Comparison of ENCODE assay signal across 1 cellular context in the genomic region with DNA sequence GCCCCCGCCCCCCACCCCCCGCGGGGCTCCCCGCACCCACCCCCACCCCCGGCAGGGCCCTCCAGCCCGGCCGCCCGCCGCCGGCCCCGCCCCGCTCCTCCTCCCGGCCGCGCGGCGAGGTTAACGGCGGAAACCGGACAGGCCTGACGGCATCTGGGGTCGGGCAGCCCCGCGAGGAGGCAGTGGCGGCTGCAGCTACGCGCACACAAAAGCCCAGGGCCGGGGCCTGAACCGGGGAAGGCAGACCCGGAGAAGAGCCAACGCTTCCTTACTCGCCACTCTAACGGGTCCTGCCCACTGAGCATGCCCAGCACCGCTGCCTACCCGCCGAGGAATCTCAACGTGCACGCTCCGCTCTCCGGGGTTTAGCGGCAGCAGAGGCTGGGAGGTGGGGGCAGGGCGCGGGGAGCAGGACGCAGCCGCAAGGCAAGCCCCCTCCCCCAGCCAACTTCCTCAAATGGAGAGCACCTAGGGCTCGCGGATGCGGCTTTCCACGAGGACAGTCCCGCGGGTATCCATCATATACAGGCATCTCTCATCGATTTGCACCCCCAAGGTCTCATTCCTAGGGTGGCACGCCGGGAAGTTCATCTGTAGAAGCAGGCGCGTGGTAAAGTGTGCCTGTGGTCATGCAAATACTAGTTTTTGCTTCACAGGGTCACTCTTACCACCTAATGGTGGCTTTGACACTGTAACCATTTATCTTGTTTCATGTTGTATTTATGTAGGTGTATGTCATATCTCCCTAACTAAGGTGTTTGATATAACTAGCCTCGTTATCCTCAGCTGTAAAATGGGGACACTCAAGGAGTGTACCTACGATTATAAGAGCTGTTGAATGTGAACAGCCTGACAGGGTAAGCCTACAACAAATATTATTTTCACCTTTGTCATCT.
TF ChIP-seq lines count a peak whose summit lies in the region.

A gene (minus strand): TSS at position 339 of the 896 bp plus-strand sequence. CDS start 761 bp downstream, outside the sequence.

TF ChIP-seq in HepG2, 621 proteins besides CTCF, POLR2A, EP300 and RAD21 (continued from another document and continues in another):
- TF ChIP-seq, protein P1, sequence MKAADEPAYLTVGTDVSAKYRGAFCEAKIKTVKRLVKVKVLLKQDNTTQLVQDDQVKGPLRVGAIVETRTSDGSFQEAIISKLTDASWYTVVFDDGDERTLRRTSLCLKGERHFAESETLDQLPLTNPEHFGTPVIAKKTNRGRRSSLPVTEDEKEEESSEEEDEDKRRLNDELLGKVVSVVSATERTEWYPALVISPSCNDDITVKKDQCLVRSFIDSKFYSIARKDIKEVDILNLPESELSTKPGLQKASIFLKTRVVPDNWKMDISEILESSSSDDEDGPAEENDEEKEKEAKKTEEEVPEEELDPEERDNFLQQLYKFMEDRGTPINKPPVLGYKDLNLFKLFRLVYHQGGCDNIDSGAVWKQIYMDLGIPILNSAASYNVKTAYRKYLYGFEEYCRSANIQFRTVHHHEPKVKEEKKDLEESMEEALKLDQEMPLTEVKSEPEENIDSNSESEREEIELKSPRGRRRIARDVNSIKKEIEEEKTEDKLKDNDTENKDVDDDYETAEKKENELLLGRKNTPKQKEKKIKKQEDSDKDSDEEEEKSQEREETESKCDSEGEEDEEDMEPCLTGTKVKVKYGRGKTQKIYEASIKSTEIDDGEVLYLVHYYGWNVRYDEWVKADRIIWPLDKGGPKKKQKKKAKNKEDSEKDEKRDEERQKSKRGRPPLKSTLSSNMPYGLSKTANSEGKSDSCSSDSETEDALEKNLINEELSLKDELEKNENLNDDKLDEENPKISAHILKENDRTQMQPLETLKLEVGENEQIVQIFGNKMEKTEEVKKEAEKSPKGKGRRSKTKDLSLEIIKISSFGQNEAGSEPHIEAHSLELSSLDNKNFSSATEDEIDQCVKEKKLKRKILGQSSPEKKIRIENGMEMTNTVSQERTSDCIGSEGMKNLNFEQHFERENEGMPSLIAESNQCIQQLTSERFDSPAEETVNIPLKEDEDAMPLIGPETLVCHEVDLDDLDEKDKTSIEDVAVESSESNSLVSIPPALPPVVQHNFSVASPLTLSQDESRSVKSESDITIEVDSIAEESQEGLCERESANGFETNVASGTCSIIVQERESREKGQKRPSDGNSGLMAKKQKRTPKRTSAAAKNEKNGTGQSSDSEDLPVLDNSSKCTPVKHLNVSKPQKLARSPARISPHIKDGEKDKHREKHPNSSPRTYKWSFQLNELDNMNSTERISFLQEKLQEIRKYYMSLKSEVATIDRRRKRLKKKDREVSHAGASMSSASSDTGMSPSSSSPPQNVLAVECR (CRISPR knock-in tag; IDR thresholded peaks at IDR 0.05; ENCODE audit: borderline replicate concordance) = peak; percentile 95
- TF ChIP-seq STAT5B (CRISPR knock-in tag; IDR thresholded peaks at IDR 0.05) = peak; percentile 94; the same call in 1 of the 2 replicates
- 0 out of 2 replicates have a peak, but pooled peaks have one; percentile 43 for TF ChIP-seq NCOA5 (CRISPR knock-in tag; IDR thresholded peaks at IDR 0.05)
- TF ChIP-seq, protein P2, sequence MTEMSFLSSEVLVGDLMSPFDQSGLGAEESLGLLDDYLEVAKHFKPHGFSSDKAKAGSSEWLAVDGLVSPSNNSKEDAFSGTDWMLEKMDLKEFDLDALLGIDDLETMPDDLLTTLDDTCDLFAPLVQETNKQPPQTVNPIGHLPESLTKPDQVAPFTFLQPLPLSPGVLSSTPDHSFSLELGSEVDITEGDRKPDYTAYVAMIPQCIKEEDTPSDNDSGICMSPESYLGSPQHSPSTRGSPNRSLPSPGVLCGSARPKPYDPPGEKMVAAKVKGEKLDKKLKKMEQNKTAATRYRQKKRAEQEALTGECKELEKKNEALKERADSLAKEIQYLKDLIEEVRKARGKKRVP (CRISPR knock-in tag; IDR thresholded peaks at IDR 0.05) = peak in 1 of 2 experiments; percentile 83; a peak in 2 of 4 replicates
- TF ChIP-seq ZSCAN30 (CRISPR knock-in tag; IDR thresholded peaks at IDR 0.05) = peak; percentile 71; the same call in 1 of the 2 replicates
- peak; percentile 97 for TF ChIP-seq POGZ (CRISPR knock-in tag; IDR thresholded peaks at IDR 0.05)
- TF ChIP-seq IKZF4 (CRISPR knock-in tag; IDR thresholded peaks at IDR 0.05; ENCODE audit: borderline replicate concordance, low read depth, not compliant biosample characterization) = peak; percentile 90
- TF ChIP-seq, protein P3, sequence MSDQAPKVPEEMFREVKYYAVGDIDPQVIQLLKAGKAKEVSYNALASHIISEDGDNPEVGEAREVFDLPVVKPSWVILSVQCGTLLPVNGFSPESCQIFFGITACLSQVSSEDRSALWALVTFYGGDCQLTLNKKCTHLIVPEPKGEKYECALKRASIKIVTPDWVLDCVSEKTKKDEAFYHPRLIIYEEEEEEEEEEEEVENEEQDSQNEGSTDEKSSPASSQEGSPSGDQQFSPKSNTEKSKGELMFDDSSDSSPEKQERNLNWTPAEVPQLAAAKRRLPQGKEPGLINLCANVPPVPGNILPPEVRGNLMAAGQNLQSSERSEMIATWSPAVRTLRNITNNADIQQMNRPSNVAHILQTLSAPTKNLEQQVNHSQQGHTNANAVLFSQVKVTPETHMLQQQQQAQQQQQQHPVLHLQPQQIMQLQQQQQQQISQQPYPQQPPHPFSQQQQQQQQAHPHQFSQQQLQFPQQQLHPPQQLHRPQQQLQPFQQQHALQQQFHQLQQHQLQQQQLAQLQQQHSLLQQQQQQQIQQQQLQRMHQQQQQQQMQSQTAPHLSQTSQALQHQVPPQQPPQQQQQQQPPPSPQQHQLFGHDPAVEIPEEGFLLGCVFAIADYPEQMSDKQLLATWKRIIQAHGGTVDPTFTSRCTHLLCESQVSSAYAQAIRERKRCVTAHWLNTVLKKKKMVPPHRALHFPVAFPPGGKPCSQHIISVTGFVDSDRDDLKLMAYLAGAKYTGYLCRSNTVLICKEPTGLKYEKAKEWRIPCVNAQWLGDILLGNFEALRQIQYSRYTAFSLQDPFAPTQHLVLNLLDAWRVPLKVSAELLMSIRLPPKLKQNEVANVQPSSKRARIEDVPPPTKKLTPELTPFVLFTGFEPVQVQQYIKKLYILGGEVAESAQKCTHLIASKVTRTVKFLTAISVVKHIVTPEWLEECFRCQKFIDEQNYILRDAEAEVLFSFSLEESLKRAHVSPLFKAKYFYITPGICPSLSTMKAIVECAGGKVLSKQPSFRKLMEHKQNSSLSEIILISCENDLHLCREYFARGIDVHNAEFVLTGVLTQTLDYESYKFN (CRISPR knock-in tag; conservative IDR thresholded peaks at IDR 0.05) = peak; percentile 89
- TF ChIP-seq RBFOX2 (IDR thresholded peaks at IDR 0.05; ENCODE audit: low read depth, low read length) = peak; percentile 89
- TF ChIP-seq, protein P4, sequence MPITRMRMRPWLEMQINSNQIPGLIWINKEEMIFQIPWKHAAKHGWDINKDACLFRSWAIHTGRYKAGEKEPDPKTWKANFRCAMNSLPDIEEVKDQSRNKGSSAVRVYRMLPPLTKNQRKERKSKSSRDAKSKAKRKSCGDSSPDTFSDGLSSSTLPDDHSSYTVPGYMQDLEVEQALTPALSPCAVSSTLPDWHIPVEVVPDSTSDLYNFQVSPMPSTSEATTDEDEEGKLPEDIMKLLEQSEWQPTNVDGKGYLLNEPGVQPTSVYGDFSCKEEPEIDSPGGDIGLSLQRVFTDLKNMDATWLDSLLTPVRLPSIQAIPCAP (CRISPR knock-in tag; IDR thresholded peaks at IDR 0.05; ENCODE audit: low read depth) = peak; percentile 94
- TF ChIP-seq, protein P5, sequence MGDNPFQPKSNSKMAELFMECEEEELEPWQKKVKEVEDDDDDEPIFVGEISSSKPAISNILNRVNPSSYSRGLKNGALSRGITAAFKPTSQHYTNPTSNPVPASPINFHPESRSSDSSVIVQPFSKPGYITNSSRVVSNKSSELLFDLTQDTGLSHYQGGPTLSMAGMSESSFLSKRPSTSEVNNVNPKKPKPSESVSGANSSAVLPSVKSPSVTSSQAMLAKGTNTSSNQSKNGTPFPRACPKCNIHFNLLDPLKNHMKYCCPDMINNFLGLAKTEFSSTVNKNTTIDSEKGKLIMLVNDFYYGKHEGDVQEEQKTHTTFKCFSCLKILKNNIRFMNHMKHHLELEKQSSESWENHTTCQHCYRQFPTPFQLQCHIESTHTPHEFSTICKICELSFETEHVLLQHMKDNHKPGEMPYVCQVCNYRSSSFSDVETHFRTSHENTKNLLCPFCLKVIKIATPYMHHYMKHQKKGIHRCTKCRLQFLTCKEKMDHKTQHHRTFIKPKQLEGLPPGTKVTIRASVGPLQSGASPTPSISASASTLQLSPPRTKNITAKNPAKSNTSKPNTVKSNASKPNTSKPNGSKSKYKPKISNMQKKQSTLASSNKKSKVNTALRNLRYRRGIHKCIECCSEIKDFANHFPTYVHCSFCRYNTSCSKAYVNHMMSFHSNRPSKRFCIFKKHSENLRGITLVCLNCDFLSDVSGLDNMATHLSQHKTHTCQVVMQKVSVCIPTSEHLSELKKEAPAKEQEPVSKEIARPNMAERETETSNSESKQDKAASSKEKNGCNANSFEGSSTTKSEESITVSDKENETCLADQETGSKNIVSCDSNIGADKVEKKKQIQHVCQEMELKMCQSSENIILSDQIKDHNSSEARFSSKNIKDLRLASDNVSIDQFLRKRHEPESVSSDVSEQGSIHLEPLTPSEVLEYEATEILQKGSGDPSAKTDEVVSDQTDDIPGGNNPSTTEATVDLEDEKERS (CRISPR knock-in tag; IDR thresholded peaks at IDR 0.05) = peak; percentile 94
- no peak for TF ChIP-seq MATR3 (CRISPR knock-in tag; IDR thresholded peaks at IDR 0.05)
- TF ChIP-seq, protein P6, sequence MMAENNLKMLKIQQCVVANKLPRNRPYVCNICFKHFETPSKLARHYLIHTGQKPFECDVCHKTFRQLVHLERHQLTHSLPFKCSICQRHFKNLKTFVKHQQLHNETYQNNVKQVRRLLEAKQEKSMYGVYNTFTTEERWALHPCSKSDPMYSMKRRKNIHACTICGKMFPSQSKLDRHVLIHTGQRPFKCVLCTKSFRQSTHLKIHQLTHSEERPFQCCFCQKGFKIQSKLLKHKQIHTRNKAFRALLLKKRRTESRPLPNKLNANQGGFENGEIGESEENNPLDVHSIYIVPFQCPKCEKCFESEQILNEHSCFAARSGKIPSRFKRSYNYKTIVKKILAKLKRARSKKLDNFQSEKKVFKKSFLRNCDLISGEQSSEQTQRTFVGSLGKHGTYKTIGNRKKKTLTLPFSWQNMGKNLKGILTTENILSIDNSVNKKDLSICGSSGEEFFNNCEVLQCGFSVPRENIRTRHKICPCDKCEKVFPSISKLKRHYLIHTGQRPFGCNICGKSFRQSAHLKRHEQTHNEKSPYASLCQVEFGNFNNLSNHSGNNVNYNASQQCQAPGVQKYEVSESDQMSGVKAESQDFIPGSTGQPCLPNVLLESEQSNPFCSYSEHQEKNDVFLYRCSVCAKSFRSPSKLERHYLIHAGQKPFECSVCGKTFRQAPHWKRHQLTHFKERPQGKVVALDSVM (CRISPR knock-in tag; IDR thresholded peaks at IDR 0.05) = peak; percentile 84
- peak; percentile 90 for TF ChIP-seq ZNF674 (CRISPR knock-in tag; IDR thresholded peaks at IDR 0.05; ENCODE audit: low read depth)
- TF ChIP-seq CHD4 (IDR thresholded peaks at IDR 0.05; ENCODE audit: borderline replicate concordance, low read length) = peak; percentile 91; the same call in 1 of the 2 replicates
- TF ChIP-seq MEIS1 (CRISPR knock-in tag; IDR thresholded peaks at IDR 0.05; ENCODE audit: borderline replicate concordance) = peak; percentile 68
- TF ChIP-seq ZNF432 (CRISPR knock-in tag; IDR thresholded peaks at IDR 0.05; ENCODE audit: borderline replicate concordance) = no peak
- TF ChIP-seq CBFB (CRISPR knock-in tag; IDR thresholded peaks at IDR 0.05) = peak; percentile 97
- TF ChIP-seq SRSF4 (IDR thresholded peaks at IDR 0.05; ENCODE audit: low read depth, low read length, poor library complexity, severe bottlenecking) = peak; percentile 74
- TF ChIP-seq SRSF1 (optimal IDR thresholded peaks at IDR 0.05; ENCODE audit: low read depth, low read length) = peak; percentile 97
- TF ChIP-seq TEAD2 (CRISPR knock-in tag; IDR thresholded peaks at IDR 0.05) = peak; percentile 82; the same call in 1 of the 2 replicates
- TF ChIP-seq, protein P7, sequence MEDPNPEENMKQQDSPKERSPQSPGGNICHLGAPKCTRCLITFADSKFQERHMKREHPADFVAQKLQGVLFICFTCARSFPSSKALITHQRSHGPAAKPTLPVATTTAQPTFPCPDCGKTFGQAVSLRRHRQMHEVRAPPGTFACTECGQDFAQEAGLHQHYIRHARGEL (CRISPR knock-in tag; IDR thresholded peaks at IDR 0.05) = no peak
- TF ChIP-seq, protein P8, sequence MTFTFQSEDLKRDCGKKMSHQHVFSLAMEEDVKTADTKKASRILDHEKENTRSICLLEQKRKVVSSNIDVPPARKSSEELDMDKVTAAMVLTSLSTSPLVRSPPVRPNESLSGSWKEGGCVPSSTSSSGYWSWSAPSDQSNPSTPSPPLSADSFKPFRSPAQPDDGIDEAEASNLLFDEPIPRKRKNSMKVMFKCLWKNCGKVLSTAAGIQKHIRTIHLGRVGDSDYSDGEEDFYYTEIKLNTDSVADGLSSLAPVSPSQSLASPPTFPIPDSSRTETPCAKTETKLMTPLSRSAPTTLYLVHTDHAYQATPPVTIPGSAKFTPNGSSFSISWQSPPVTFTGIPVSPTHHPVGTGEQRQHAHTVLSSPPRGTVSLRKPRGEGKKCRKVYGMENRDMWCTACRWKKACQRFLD (CRISPR knock-in tag; IDR thresholded peaks at IDR 0.05; ENCODE audit: borderline replicate concordance) = peak; percentile 90
- TF ChIP-seq ZNF234 (CRISPR knock-in tag; conservative IDR thresholded peaks at IDR 0.05) = no peak
- no peak; the same call in 1 of the 2 replicates for TF ChIP-seq ZFP36L2 (CRISPR knock-in tag; IDR thresholded peaks at IDR 0.05)
- TF ChIP-seq SIX1 (CRISPR knock-in tag; IDR thresholded peaks at IDR 0.05; ENCODE audit: borderline replicate concordance) = no peak
- TF ChIP-seq, protein P9, sequence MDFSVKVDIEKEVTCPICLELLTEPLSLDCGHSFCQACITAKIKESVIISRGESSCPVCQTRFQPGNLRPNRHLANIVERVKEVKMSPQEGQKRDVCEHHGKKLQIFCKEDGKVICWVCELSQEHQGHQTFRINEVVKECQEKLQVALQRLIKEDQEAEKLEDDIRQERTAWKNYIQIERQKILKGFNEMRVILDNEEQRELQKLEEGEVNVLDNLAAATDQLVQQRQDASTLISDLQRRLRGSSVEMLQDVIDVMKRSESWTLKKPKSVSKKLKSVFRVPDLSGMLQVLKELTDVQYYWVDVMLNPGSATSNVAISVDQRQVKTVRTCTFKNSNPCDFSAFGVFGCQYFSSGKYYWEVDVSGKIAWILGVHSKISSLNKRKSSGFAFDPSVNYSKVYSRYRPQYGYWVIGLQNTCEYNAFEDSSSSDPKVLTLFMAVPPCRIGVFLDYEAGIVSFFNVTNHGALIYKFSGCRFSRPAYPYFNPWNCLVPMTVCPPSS (IDR thresholded peaks at IDR 0.05) = no peak
- TF ChIP-seq, protein P10, sequence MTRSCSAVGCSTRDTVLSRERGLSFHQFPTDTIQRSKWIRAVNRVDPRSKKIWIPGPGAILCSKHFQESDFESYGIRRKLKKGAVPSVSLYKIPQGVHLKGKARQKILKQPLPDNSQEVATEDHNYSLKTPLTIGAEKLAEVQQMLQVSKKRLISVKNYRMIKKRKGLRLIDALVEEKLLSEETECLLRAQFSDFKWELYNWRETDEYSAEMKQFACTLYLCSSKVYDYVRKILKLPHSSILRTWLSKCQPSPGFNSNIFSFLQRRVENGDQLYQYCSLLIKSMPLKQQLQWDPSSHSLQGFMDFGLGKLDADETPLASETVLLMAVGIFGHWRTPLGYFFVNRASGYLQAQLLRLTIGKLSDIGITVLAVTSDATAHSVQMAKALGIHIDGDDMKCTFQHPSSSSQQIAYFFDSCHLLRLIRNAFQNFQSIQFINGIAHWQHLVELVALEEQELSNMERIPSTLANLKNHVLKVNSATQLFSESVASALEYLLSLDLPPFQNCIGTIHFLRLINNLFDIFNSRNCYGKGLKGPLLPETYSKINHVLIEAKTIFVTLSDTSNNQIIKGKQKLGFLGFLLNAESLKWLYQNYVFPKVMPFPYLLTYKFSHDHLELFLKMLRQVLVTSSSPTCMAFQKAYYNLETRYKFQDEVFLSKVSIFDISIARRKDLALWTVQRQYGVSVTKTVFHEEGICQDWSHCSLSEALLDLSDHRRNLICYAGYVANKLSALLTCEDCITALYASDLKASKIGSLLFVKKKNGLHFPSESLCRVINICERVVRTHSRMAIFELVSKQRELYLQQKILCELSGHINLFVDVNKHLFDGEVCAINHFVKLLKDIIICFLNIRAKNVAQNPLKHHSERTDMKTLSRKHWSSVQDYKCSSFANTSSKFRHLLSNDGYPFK (CRISPR knock-in tag; IDR thresholded peaks at IDR 0.05; ENCODE audit: borderline replicate concordance) = peak; percentile 79; the same call in 1 of the 2 replicates
